In genomic region chr11:125766251-125766650, GRCh38 we compare ENCODE assay signal across 8 cellular contexts. TPM values are rescaled to one million over a fixed set of nuclear protein-coding genes. Genes with fewer than 3 reads are reported as not detected.
"Had no signal": no experiment of that assay in that cellular context is flagged by ENCODE, and none has a peak within 500 bp of the region (broad histone marks: within the 10 kb centered on the region; RNA-seq: fewer than 3 reads in every experiment).

No MANE protein-coding gene starts in this region.

- H3K4me3 ChIP-seq: GM23248, K562 had no signal

- ATAC-seq: K562 had no signal

- H3K27ac ChIP-seq: GM23248 had no signal

- H3K9ac ChIP-seq: GM23248 had no signal

- DNase-seq: GM23248, H9, HCEC 1CT, IMR-90, KG1 had no signal

RNA-seq across cellular contexts. Expression of gene PATE2, which starts 12.4 kb away (rescaled TPM):
- total RNA-seq: GM23248, H1, HT-29, IMR-90, K562 had no signal
- polyA plus RNA-seq: GM23248, IMR-90, K562 had no signal

RNA-seq across cellular contexts. Expression of gene PATE1, which starts 20.2 kb away (rescaled TPM):
- total RNA-seq: GM23248, H1, H9, HT-29, IMR-90, K562 had no signal
- polyA plus RNA-seq: GM23248, H1, IMR-90, K562 had no signal

RNA-seq across cellular contexts. Expression of gene PATE3, which starts 21.7 kb away (rescaled TPM):
- total RNA-seq: GM23248, H1, H9, HT-29, IMR-90, K562 had no signal
- polyA plus RNA-seq: GM23248, H1, IMR-90, K562 had no signal
